ENCODE assay signal across 8 cellular contexts in the genomic region with DNA sequence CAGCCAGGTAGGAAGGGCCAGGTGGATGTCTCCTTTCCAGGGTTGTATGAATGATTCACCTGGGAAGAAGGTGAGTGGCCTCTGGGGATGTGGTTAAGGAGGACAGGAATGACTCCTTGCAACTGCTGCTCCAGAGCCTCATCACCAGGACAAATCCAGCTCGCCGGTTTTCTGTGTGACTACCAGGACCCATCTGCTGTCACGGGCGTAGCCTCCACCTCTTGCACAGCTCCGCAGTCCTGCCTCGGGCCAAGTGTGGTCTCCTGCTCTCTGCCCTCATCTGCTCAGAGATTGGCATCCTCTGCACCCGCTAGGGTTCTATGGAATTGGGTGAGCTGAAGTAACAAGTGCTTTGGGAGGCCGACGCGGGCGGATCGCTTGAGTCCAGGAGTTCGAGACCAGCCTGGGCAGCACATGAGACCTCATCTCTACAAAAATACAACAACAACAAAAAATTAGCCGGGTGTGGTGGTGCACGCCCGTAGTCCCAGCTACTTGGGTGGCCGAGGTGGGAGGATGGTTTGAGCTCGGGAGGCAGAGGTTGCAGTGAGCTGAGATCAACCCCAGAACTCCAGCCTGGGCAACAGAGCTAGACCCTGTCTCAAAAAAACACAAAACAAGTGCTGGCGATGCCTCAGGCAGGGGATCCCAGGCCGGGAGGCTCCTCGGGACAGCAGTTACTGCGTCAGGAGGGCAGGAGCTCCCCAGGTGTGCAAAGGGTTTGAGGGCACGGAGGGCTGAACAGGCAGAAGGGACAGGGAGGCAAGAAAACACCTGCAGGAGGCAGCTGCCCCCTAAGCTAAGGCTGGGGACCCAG. TPM values are rescaled to one million over a fixed set of nuclear protein-coding genes. Genes with fewer than 3 reads are reported as not detected.
A peak's percentile ranks its signal among the peaks of the same experiment; 100 is the strongest.
DNase-seq lines count a peak whose midpoint lies in the region; ATAC-seq and TF ChIP-seq lines count a peak whose summit lies in the region.

No MANE protein-coding gene starts in this region.

- no peak for ATAC-seq in activated CD4-positive, alpha-beta T cell treated with anti-CD3 and anti-CD28 coated beads for 36 hours
- no peak for ATAC-seq in left lung

- H3K36me3 ChIP-seq in adipocyte (ENCODE audit: control insufficient read depth, insufficient read depth, low read length, severe bottlenecking), result no peaks in the 10 kb centered on the region
- peaks cover 0 to 6% of the 10 kb centered on the region in 2 donors for H3K36me3 ChIP-seq in left lung
- H3K36me3 ChIP-seq in testis (ENCODE audit: low read depth, missing control alignments), result no peaks in the 10 kb centered on the region

- H3K27me3 ChIP-seq in adipocyte (replicated peaks; ENCODE audit: control insufficient read depth, insufficient read depth, low read length) (no peaks in the 10 kb centered on the region), left lung (no peaks in the 10 kb centered on the region), testis (no peaks in the 10 kb centered on the region)

- H3K9me3 ChIP-seq in adipocyte (ENCODE audit: control insufficient read depth, low read length), result no peaks in the 10 kb centered on the region
- H3K9me3 ChIP-seq in left lung, result no peaks in the 10 kb centered on the region
- no peaks in the 10 kb centered on the region for H3K9me3 ChIP-seq in testis

- H3K27ac Mint-ChIP-seq in activated CD4-positive, alpha-beta T cell treated with anti-CD3 and anti-CD28 coated beads for 36 hours, result peak overlapping the region; percentile 19

- no peak for TF ChIP-seq POLR2A in testis (IDR thresholded peaks at IDR 0.05)

- peaks cover 50% of the 10 kb centered on the region for H3K4me1 Mint-ChIP-seq in activated CD4-positive, alpha-beta T cell treated with anti-CD3 and anti-CD28 coated beads for 36 hours

- H3K36me3 Mint-ChIP-seq in activated CD4-positive, alpha-beta T cell treated with anti-CD3 and anti-CD28 coated beads for 36 hours (ENCODE audit: low read depth), result peaks cover 9% of the 10 kb centered on the region

- H3K27me3 Mint-ChIP-seq in activated CD4-positive, alpha-beta T cell treated with anti-CD3 and anti-CD28 coated beads for 36 hours, result no peaks in the 10 kb centered on the region

- CTCF ChIA-PET in activated CD4-positive, alpha-beta T cell treated with anti-CD3 and anti-CD28 coated beads for 36 hours (lab: Charles Lee), result interaction anchor here (0.6 to 4.3 kb wide), 14 partner anchors 9 to 152 kb away, joined by 3 to 18 read pairs (median 4); partner anchors contain the start of genes DTYMK and ING5

- peak overlapping the region; percentile 79 for H3K4me3 Mint-ChIP-seq in activated CD4-positive, alpha-beta T cell treated with anti-CD3 and anti-CD28 coated beads for 36 hours

- 66 to 80% methylated on average over 21 to 23 of the region's 23 CpGs for WGBS in testis, 2 donors

- no peaks in the 10 kb centered on the region for H3K9me3 Mint-ChIP-seq in activated CD4-positive, alpha-beta T cell treated with anti-CD3 and anti-CD28 coated beads for 36 hours (ENCODE audit: low read depth)

- POLR2A ChIA-PET in activated CD4-positive, alpha-beta T cell treated with anti-CD3 and anti-CD28 coated beads for 36 hours (lab: Charles Lee), result interaction anchor here (0.9 to 2.0 kb wide), 2 partner anchors 30 to 32 kb away, joined by 3 to 19 read pairs; partner anchors contain the start of gene ING5

- H3K4me1 ChIP-seq in adipocyte (ENCODE audit: control insufficient read depth, insufficient read depth, low read length) (peaks cover 14% of the 10 kb centered on the region), left lung (peaks cover 4 to 52% of the 10 kb centered on the region in 2 donors), testis (peaks cover 10% of the 10 kb centered on the region)

- TF ChIP-seq CTCF in left lung (IDR thresholded peaks at IDR 0.05) (no peak), testis (IDR thresholded peaks at IDR 0.05) (no peak)

- peak overlapping the region; percentile 79 for H3K9ac ChIP-seq in adipocyte (ENCODE audit: low read length)

- H3K27ac ChIP-seq in left lung (peak overlapping the region; percentile 33 to 84), testis (peak overlapping the region; percentile 37 to 91)

- no peak for DNase-seq in activated CD4-positive, alpha-beta T cell treated with anti-CD3 and anti-CD28 coated beads for 36 hours
- no peak for DNase-seq in activated CD4-positive, alpha-beta T cell treated with anti-CD3 and anti-CD28 coated beads for 48 hours
- DNase-seq in adipocyte (ENCODE audit: low read depth) (no peak), left lung (peak in 1 of 2 donors; percentile 60), testis (no peak), COLO829 (ENCODE audit: low spot score) (no peak), NCI-H774 (lab: John Stamatoyannopoulos, UW) (no peak), DMS 273 (lab: John Stamatoyannopoulos, UW; ENCODE audit: unreplicated experiment) (no peak)

- H3K4me3 ChIP-seq in adipocyte (ENCODE audit: low read length) (peak overlapping the region; percentile 88), left lung (peak overlapping the region; percentile 98), testis (peak overlapping the region; percentile 84 to 89)

- intact Hi-C loops in activated CD4-positive, alpha-beta T cell treated with anti-CD3 and anti-CD28 coated beads for 36 hours (cut with DNase I, micrococcal nuclease), result loop anchor here (1.0 to 10.0 kb wide), 16 partner anchors 31 to 1169 kb away; partner anchors contain the start of genes ING5 (in 2 of the 2), ATG4B (in 1 of the 2), DTYMK (in 1 of the 2) and DUSP28 (in 1 of the 2)
- intact Hi-C loops in left lung (cut with DNase I), result loop anchor here in 1 of 2 donors (10.0 kb wide), 1 partner anchor 141 kb away; no protein-coding TSS in a partner anchor
- intact Hi-C loops in testis (cut with DNase I; ENCODE audit: low total_unique reads), result no loop called here

RNA-seq across cellular contexts. Expression of gene D2HGDH, which starts 0.8 kb away (rescaled TPM):
- 10 to 100 TPM; 18.2 to 34.1 TPM for total RNA-seq in activated CD4-positive, alpha-beta T cell treated with anti-CD3 and anti-CD28 coated beads for 36 hours
- total RNA-seq in left lung, result 10 to 100 TPM; 33.4 to 38.4 TPM
- total RNA-seq in testis, result 10 to 100 TPM; 36.1 to 37.7 TPM
- 15.6 TPM for polyA plus RNA-seq in testis (ENCODE audit: insufficient read depth, low read depth, low replicate concordance)

RNA-seq across cellular contexts. Expression of gene ING5, which starts 31.8 kb away (rescaled TPM):
- 10 to 100 TPM; 38.4 to 39.7 TPM for total RNA-seq in activated CD4-positive, alpha-beta T cell treated with anti-CD3 and anti-CD28 coated beads for 36 hours
- total RNA-seq in left lung (10 to 100 TPM; 27.6 to 28.3 TPM), testis (10 to 100 TPM; 44.5 to 56.9 TPM)
- 21.5 TPM for polyA plus RNA-seq in testis (ENCODE audit: insufficient read depth, low read depth, low replicate concordance)

RNA-seq across cellular contexts. Expression of gene GAL3ST2, which starts 43.0 kb away (rescaled TPM):
- total RNA-seq in activated CD4-positive, alpha-beta T cell treated with anti-CD3 and anti-CD28 coated beads for 36 hours, result 1 to 10 TPM in 1 of 2 experiments, under 1 TPM in 1; 0.94 to 1.0 TPM
- total RNA-seq in left lung (not detected), testis (1 to 10 TPM; 2.8 to 4.3 TPM)
- 0.54 TPM for polyA plus RNA-seq in testis (ENCODE audit: insufficient read depth, low read depth, low replicate concordance)

RNA-seq across cellular contexts. Expression of gene DTYMK, which starts 47.0 kb away (rescaled TPM):
- total RNA-seq in activated CD4-positive, alpha-beta T cell treated with anti-CD3 and anti-CD28 coated beads for 36 hours, result 10 to 100 TPM; 79.8 to 93.1 TPM
- 10 to 100 TPM; 28.7 to 31.8 TPM for total RNA-seq in left lung
- total RNA-seq in testis, result 10 to 100 TPM; 27.4 to 30.0 TPM
- polyA plus RNA-seq in testis (ENCODE audit: insufficient read depth, low read depth, low replicate concordance), result 16.4 TPM
